ENCODE assay signal across 9 cellular contexts in the genomic region with DNA sequence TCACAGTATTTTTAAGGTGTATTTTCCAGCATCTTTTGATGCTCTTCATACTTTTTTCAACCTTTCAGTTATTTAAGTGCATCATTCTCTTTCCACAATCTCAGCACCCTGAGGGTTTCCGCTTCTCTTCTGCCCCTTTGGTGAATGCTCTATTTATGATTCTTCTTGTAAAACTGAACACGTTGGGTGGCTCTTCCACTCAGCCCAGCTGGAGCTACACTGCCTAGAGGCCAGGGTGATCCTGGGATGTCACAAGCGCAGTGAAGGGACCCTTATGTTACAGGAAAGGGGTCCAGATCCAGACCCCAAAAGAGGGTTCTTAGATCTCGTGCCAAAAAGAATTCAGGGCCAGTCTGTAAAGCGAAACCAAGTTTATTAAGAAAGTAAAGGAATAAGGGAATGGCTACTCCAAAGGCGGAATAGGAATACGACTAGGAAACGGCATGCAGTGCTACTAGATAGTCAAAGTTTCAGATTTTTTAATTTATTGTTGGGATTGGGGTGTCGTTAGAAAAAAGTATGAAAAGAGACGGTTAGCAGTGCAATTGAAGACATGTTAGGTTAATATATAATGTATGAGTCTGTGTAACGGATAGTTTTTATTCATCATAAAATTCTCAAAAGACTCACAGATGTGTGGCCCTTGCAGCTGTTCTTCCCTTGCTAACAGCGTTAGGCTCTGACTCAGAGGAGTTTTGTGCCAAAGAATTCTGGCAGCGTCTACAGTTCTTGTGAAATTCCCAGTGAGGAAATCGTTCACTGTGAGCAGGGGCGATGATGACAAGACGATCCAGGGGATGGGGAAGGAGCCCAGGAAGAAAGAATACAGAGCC. TPM values are rescaled to one million over a fixed set of nuclear protein-coding genes. Genes with fewer than 3 reads are reported as not detected.
DNase-seq lines count a peak whose midpoint lies in the region; ATAC-seq and TF ChIP-seq lines count a peak whose summit lies in the region.
"Had no signal": no experiment of that assay in that cellular context is flagged by ENCODE, and none has a peak within 500 bp of the region (broad histone marks: within the 10 kb centered on the region; RNA-seq: fewer than 3 reads in every experiment).

No MANE protein-coding gene starts in this region.

- H2AK5ac ChIP-seq in mesendoderm (ENCODE audit: low read length), result peak overlapping the region; percentile 96

- H3K27ac ChIP-seq in A673 (ENCODE audit: low read depth, low read length, poor library complexity, severe bottlenecking) (peak overlapping the region; percentile 60), mesendoderm (ENCODE audit: low read depth, low read length) (no peak overlapping the region)

- H3K4me3 ChIP-seq in A673 (ENCODE audit: low read depth, low read length, poor library complexity, severe bottlenecking) (no peak overlapping the region), mesendoderm (ENCODE audit: low read length) (no peak overlapping the region)

- peak overlapping the region; percentile 72 for H2BK5ac ChIP-seq in mesendoderm (ENCODE audit: low read length)

- POLR2A ChIA-PET in A673 (lab: Charles Lee; ENCODE audit: low non-redundant PET), result no interaction called here

- H3K79me1 ChIP-seq in mesendoderm (ENCODE audit: low read length), result no peaks in the 10 kb centered on the region

- no TSS peak for BruUV-seq in A673 (replicated peaks; lab: Mats Ljungman, UMichigan)

- CTCF ChIA-PET in A673 (lab: Charles Lee), result interaction anchor here (0.7 kb wide), 1 partner anchor 76 kb away, joined by 11 read pairs; no protein-coding TSS in a partner anchor

- intact Hi-C loops in A673 (cut with micrococcal nuclease; ENCODE audit: unreplicated experiment), result no loop called here

- no peaks in the 10 kb centered on the region for H3K79me2 ChIP-seq in mesendoderm (ENCODE audit: control insufficient read depth, insufficient read depth, low read length)

- no peak for TF ChIP-seq CTCF in A673 (conservative IDR thresholded peaks at IDR 0.05; ENCODE audit: low read depth, low read length)

- no peak overlapping the region for H2BK15ac ChIP-seq in mesendoderm (replicated peaks; ENCODE audit: low read depth)

- DNase-seq in A673 (ENCODE audit: low spot score), result peak; percentile 90
- DNase-seq in NCI-H1694 (lab: John Stamatoyannopoulos, UW), result peak; percentile 27
- peak; percentile 85 for DNase-seq in dermis blood vessel endothelial cell
- DNase-seq in mesendoderm, result no peak
- no peak for DNase-seq in stimulated activated CD4-positive, alpha-beta T cell treated with anti-CD3 and anti-CD28 coated beads, Interleukin-15, amount 100 ng/mL, for 24 hours
- DNase-seq in activated T-cell treated with anti-CD3 and anti-CD28 coated beads for 4 hours, result no peak
- no peak for DNase-seq in activated CD8-positive, alpha-beta memory T cell treated with anti-CD3 and anti-CD28 coated beads, Interleukin-2, amount 50 U/mL, for 48 hours
- DNase-seq: CD4-positive, CD25-positive, alpha-beta regulatory T cell had no signal

- H3K9me3 ChIP-seq in A673 (ENCODE audit: low read depth, low read length, poor library complexity, severe bottlenecking), result no peaks in the 10 kb centered on the region

- H4K8ac ChIP-seq in mesendoderm (ENCODE audit: low read depth, low read length), result no peak overlapping the region

- no peak overlapping the region for H3K4ac ChIP-seq in mesendoderm (ENCODE audit: low read depth, low read length)

- no peak overlapping the region for H4K5ac ChIP-seq in mesendoderm (ENCODE audit: low read length)

- no peak for ATAC-seq in HG03565 (IDR thresholded peaks at IDR 0.05; ENCODE audit: unreplicated experiment)

- peak overlapping the region; percentile 37 for H3K56ac ChIP-seq in mesendoderm (ENCODE audit: low read length)

- WGBS in mesendoderm (ENCODE audit: extremely low coverage, insufficient coverage, low lambda C conversion rate), result 98% methylated on average over 2 of the region's 16 CpGs

- H3K4me2 ChIP-seq in mesendoderm (ENCODE audit: low read length), result no peak overlapping the region

- no peaks in the 10 kb centered on the region for H3K36me3 ChIP-seq in A673 (ENCODE audit: insufficient read depth, low read length, poor library complexity, severe bottlenecking)
- no peaks in the 10 kb centered on the region for H3K36me3 ChIP-seq in mesendoderm (ENCODE audit: control insufficient read depth, insufficient read depth, low read length)

- peak overlapping the region; percentile 52 for H3K18ac ChIP-seq in mesendoderm (ENCODE audit: low read length)

- no peak overlapping the region for H3K9ac ChIP-seq in mesendoderm (ENCODE audit: low read length)

- peak overlapping the region; percentile 15 for H2BK120ac ChIP-seq in mesendoderm (ENCODE audit: low read depth, low read length)

- H3K4me1 ChIP-seq in A673 (ENCODE audit: insufficient read depth, low read length, poor library complexity, severe bottlenecking) (peaks cover 7% of the 10 kb centered on the region), mesendoderm (ENCODE audit: control insufficient read depth, low read depth, low read length) (peaks cover 5% of the 10 kb centered on the region)

- no peaks in the 10 kb centered on the region for H3K27me3 ChIP-seq in A673 (replicated peaks; ENCODE audit: insufficient read depth, low read depth, low read length, poor library complexity)
- no peaks in the 10 kb centered on the region for H3K27me3 ChIP-seq in mesendoderm (ENCODE audit: insufficient read depth, low read length, poor library complexity)

- H3K23ac ChIP-seq in mesendoderm (ENCODE audit: low read length), result no peak overlapping the region

RNA-seq across cellular contexts. Expression of gene ERVH48-1, which starts 14.4 kb away (rescaled TPM):
- total RNA-seq in A673 (2021) (0.31 and 0.34 TPM in 2 replicates), dermis blood vessel endothelial cell (0.05 TPM in 1 of 2 replicates, not detected in the other)
- 14.7 TPM for polyA plus RNA-seq in mesendoderm (2013, experiment 1 of 2)
- polyA plus RNA-seq in mesendoderm (2013, experiment 2 of 2), result 14.6 TPM
- total RNA-seq: CD4-positive, CD25-positive, alpha-beta regulatory T cell had no signal

RNA-seq across cellular contexts. Expression of gene PKNOX1, which starts 34.6 kb away (rescaled TPM):
- total RNA-seq in A673 (2021), result 30.6 and 33.8 TPM in 2 replicates
- 7.8 and 17.9 TPM in 2 replicates for total RNA-seq in dermis blood vessel endothelial cell
- polyA plus RNA-seq in mesendoderm (2013, experiment 1 of 2), result 9.7 TPM
- 9.7 TPM for polyA plus RNA-seq in mesendoderm (2013, experiment 2 of 2)

RNA-seq across cellular contexts. Expression of gene NDUFV3, which starts 46.7 kb away (rescaled TPM):
- 39.1 and 39.6 TPM in 2 replicates for total RNA-seq in A673 (2021)
- total RNA-seq in dermis blood vessel endothelial cell, result 46.9 and 57.0 TPM in 2 replicates
- polyA plus RNA-seq in mesendoderm (2013, experiment 1 of 2), result 29.0 TPM
- 29.9 TPM for polyA plus RNA-seq in mesendoderm (2013, experiment 2 of 2)

Comparison
In these comparisons a context has a peak if more than half of its experiments do, and no peak if none do; other contexts are left out.
1. DNase-seq: peak in A673 (single experiment), NCI-H1694 (single experiment) and dermis blood vessel endothelial cell (single experiment); none in mesendoderm (single experiment), stimulated activated CD4-positive, alpha-beta T cell treated with anti-CD3 and anti-CD28 coated beads, Interleukin-15, amount 100 ng/mL, for 24 hours (single experiment), activated T-cell treated with anti-CD3 and anti-CD28 coated beads for 4 hours (single experiment) and activated CD8-positive, alpha-beta memory T cell treated with anti-CD3 and anti-CD28 coated beads, Interleukin-2, amount 50 U/mL, for 48 hours (single experiment).